ENCODE assay signal across 1 cellular context in genomic region chr6:57029213-57029612, GRCh38.
TF ChIP-seq lines count a peak whose summit lies in the region.

No MANE protein-coding gene starts in this region.

TF ChIP-seq in GM23338, 12 proteins besides CTCF, POLR2A, EP300 and RAD21 (continued from another document):
- TF ChIP-seq ZNF462 (CRISPR knock-in tag; IDR thresholded peaks at IDR 0.05), result no peak
- TF ChIP-seq JUNB (IDR thresholded peaks at IDR 0.05; ENCODE audit: unreplicated experiment), result no peak
- no peak for TF ChIP-seq ZNF331 (CRISPR knock-in tag; IDR thresholded peaks at IDR 0.05; ENCODE audit: low read depth)
- TF ChIP-seq NANOG (IDR thresholded peaks at IDR 0.05; ENCODE audit: borderline replicate concordance), result no peak
- no peak for TF ChIP-seq REST (IDR thresholded peaks at IDR 0.05; ENCODE audit: unreplicated experiment)
- TF ChIP-seq POLR2AphosphoS5 (IDR thresholded peaks at IDR 0.05; ENCODE audit: low read depth), result no peak
- TF ChIP-seq ZNF114 (CRISPR knock-in tag; IDR thresholded peaks at IDR 0.05), result no peak
- TF ChIP-seq CREB1 (CRISPR knock-in tag; IDR thresholded peaks at IDR 0.05; ENCODE audit: low read depth), result no peak
- no peak for TF ChIP-seq ETS1 (IDR thresholded peaks at IDR 0.05)
- TF ChIP-seq EZH2phosphoT487 (IDR thresholded peaks at IDR 0.05; ENCODE audit: unreplicated experiment), result no peak
